8 cellular contexts compared by ENCODE assay signal in the genomic region with DNA sequence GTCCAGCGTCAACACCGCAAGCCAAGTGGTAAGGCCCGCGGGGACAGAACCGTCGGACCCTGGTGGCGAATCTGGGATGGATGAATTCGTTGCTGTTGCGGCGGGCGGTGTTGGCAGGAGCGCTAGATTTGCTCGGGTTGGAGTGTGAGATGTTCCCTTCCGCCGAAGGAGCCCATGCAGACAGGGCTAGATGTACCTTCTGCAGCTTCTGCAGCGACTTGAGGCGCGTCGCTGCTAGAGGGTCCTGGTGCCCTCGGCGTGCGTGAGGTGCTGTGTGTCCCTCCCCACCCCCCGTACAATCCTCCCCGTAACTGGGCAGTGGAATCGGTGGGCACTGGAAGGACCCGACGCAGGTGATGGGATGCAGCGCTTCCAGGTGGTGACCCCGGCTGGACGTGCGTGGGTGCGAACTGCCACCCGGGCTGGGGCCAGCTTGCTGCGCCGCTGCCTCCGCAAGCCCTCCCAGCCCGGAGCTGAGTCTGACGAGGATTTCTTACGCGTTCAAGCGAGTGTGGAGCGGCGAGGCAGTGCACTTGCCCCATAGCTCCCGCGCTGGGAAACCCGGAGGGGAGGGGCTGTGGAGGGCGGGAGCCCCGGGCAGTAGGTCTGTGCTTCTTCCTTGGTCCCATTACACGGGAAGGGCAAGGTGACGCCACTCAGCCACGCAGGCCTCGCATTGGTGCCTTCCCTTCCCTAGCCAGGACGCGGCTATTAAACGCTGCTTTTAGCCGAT. TPM values are rescaled to one million over a fixed set of nuclear protein-coding genes. Genes with fewer than 3 reads are reported as not detected.
DNase-seq lines count a peak whose midpoint lies in the region; ATAC-seq and TF ChIP-seq lines count a peak whose summit lies in the region.

No MANE protein-coding gene starts in this region.

- no peaks in the 10 kb centered on the region for H3K36me3 ChIP-seq in H7 (replicated peaks; ENCODE audit: control insufficient read depth, insufficient read depth, low read length)
- H3K36me3 ChIP-seq in esophagus squamous epithelium = no peaks in the 10 kb centered on the region
- H3K36me3 ChIP-seq in vagina = no peaks in the 10 kb centered on the region

- H3K9me3 ChIP-seq in esophagus squamous epithelium (no peaks in the 10 kb centered on the region), vagina (no peaks in the 10 kb centered on the region)

- DNase-seq in H7 (peak; percentile 88), esophagus squamous epithelium (lab: John Stamatoyannopoulos, UW) (no peak), neural crest cell (ENCODE audit: low read depth, low spot score) (no peak), vagina (ENCODE audit: extremely low spot score in 2 of 2) (no peak), HuH-7 (ENCODE audit: low spot score) (no peak)
- peak; percentile 71 for DNase-seq in activated CD8-positive, alpha-beta T cell treated with anti-CD3 and anti-CD28 coated beads for 36 hours

- peaks cover 10% of the 10 kb centered on the region for H3K27me3 Mint-ChIP-seq in activated CD8-positive, alpha-beta T cell treated with anti-CD3 and anti-CD28 coated beads for 36 hours
- H3K27me3 Mint-ChIP-seq in neural crest cell (ENCODE audit: low read depth) = peaks cover 3% of the 10 kb centered on the region

- TF ChIP-seq POLR2A in esophagus squamous epithelium (IDR thresholded peaks at IDR 0.05) (no peak), vagina (IDR thresholded peaks at IDR 0.05) (no peak)

- H3K4me3 Mint-ChIP-seq in activated CD8-positive, alpha-beta T cell treated with anti-CD3 and anti-CD28 coated beads for 36 hours = peak overlapping the region; percentile 78
- no peak overlapping the region for H3K4me3 Mint-ChIP-seq in neural crest cell

- H3K4me1 ChIP-seq in esophagus squamous epithelium = peaks cover 4 to 13% (median 8%) of the 10 kb centered on the region in 3 donors
- H3K4me1 ChIP-seq in vagina = peaks cover 8% of the 10 kb centered on the region

- WGBS in esophagus squamous epithelium, 2 donors = 6 to 12% methylated on average over 8 to 21 of the region's 56 CpGs

- peak overlapping the region; percentile 62 for H3K27ac Mint-ChIP-seq in activated CD8-positive, alpha-beta T cell treated with anti-CD3 and anti-CD28 coated beads for 36 hours
- peak overlapping the region; percentile 25 for H3K27ac Mint-ChIP-seq in neural crest cell (ENCODE audit: unreplicated experiment)

- H3K4me3 ChIP-seq in H7 (ENCODE audit: insufficient read depth, low read depth, low read length) = peak overlapping the region; percentile 54; the same call in 1 of the 2 replicates
- H3K4me3 ChIP-seq in esophagus squamous epithelium = peak overlapping the region; percentile 21 to 64 (median 38)
- peak overlapping the region; percentile 39 to 47 for H3K4me3 ChIP-seq in vagina

- TF ChIP-seq CTCF in activated CD8-positive, alpha-beta T cell treated with anti-CD3 and anti-CD28 coated beads for 36 hours (IDR thresholded peaks at IDR 0.05) = no peak
- TF ChIP-seq CTCF in esophagus squamous epithelium (IDR thresholded peaks at IDR 0.05) (no peak), neural crest cell (conservative IDR thresholded peaks at IDR 0.05) (no peak), vagina (IDR thresholded peaks at IDR 0.05) (no peak)

- peak; percentile 90 for ATAC-seq in activated CD8-positive, alpha-beta T cell treated with anti-CD3 and anti-CD28 coated beads for 36 hours
- no peak for ATAC-seq in GM21717 (IDR thresholded peaks at IDR 0.05; ENCODE audit: unreplicated experiment)
- ATAC-seq in GM21381 (IDR thresholded peaks at IDR 0.05; ENCODE audit: unreplicated experiment) = no peak

- H3K4me1 Mint-ChIP-seq in activated CD8-positive, alpha-beta T cell treated with anti-CD3 and anti-CD28 coated beads for 36 hours (ENCODE audit: low read depth) = peaks cover 20% of the 10 kb centered on the region
- H3K4me1 Mint-ChIP-seq in neural crest cell = no peaks in the 10 kb centered on the region

- H3K27ac ChIP-seq in esophagus squamous epithelium = no peak overlapping the region
- H3K27ac ChIP-seq in vagina = no peak overlapping the region

- intact Hi-C loops in activated CD8-positive, alpha-beta T cell treated with anti-CD3 and anti-CD28 coated beads for 36 hours (cut with micrococcal nuclease) = no loop called here
- intact Hi-C loops in esophagus squamous epithelium (cut with DNase I) (no loop called here), vagina (cut with DNase I) (loop anchor here (1.0 kb wide), 1 partner anchor 47 kb away; no protein-coding TSS in a partner anchor)

- no peaks in the 10 kb centered on the region for H3K36me3 Mint-ChIP-seq in activated CD8-positive, alpha-beta T cell treated with anti-CD3 and anti-CD28 coated beads for 36 hours (ENCODE audit: low read depth)
- H3K36me3 Mint-ChIP-seq in neural crest cell (ENCODE audit: low read depth) = no peaks in the 10 kb centered on the region

- CTCF ChIA-PET in activated CD8-positive, alpha-beta T cell treated with anti-CD3 and anti-CD28 coated beads for 36 hours (lab: Charles Lee) = interaction anchor here (1.0 to 2.6 kb wide), 7 partner anchors 9 to 46 kb away, joined by 3 to 18 read pairs (median 7); no protein-coding TSS in a partner anchor

- POLR2A ChIA-PET in activated CD8-positive, alpha-beta T cell treated with anti-CD3 and anti-CD28 coated beads for 36 hours (lab: Charles Lee) = interaction anchor here (0.6 to 2.0 kb wide), 3 partner anchors 13 to 275 kb away, joined by 3 to 9 read pairs (median 3); a partner anchor contains a TSS

- no peaks in the 10 kb centered on the region for H3K9me3 Mint-ChIP-seq in activated CD8-positive, alpha-beta T cell treated with anti-CD3 and anti-CD28 coated beads for 36 hours
- H3K9me3 Mint-ChIP-seq in neural crest cell = no peaks in the 10 kb centered on the region

- H3K27me3 ChIP-seq in H7 (ENCODE audit: control insufficient read depth, insufficient read depth, low read length) (peaks cover 7% of the 10 kb centered on the region; the same call in 1 of the 2 replicates), esophagus squamous epithelium (peaks cover 0 to 40% (median 0%) of the 10 kb centered on the region in 4 donors), vagina (no peaks in the 10 kb centered on the region)

RNA-seq across cellular contexts. Expression of a gene that starts 34.3 kb away (rescaled TPM):
- not detected in 2 replicates for total RNA-seq in H7 (2014; rRNA removed; shearing (Covaris generic))
- not detected for total RNA-seq in activated CD8-positive, alpha-beta T cell treated with anti-CD3 and anti-CD28 coated beads for 36 hours
- total RNA-seq in esophagus squamous epithelium (not detected), neural crest cell (0.14 TPM in 1 of 2 replicates, not detected in the other), vagina (not detected)

Comparison
In these comparisons a context has a peak if more than half of its experiments do, and no peak if none do; other contexts are left out.
1. DNase-seq: peak in H7 (single experiment) and activated CD8-positive, alpha-beta T cell treated with anti-CD3 and anti-CD28 coated beads for 36 hours (single experiment); none in esophagus squamous epithelium (single experiment), neural crest cell (single experiment), vagina (0 of 2) and HuH-7 (single experiment).
2. Peak in every context shown above with its lines, with median percentiles within 50 percentile points of each other: H3K4me3 ChIP-seq.